In genomic region chr6:32068867-32069266, GRCh38 we compare ENCODE assay signal across 19 cellular contexts. TPM values are rescaled to one million over a fixed set of nuclear protein-coding genes. Genes with fewer than 3 reads are reported as not detected.
DNase-seq lines count a peak whose midpoint lies in the region; ATAC-seq, FAIRE-seq and TF ChIP-seq lines count a peak whose summit lies in the region.
"Had no signal": no experiment of that assay in that cellular context is flagged by ENCODE, and none has a peak within 500 bp of the region (broad histone marks: within the 10 kb centered on the region; RNA-seq: fewer than 3 reads in every experiment).

No MANE protein-coding gene starts in this region.

- ATAC-seq in K562 (no peak; the same call in 2 of the 3 replicates), sciatic nerve (no peak), foreskin keratinocyte (no peak)

- POLR2A ChIA-PET in K562 (lab: Yijun Ruan, JAX), result no interaction called here

- H3K27me3 ChIP-seq in K562 (ENCODE audit: control insufficient read depth in 2 of 2, insufficient read depth in 2 of 2, low read length in 2 of 2) (peaks cover 50 to 63% of the 10 kb centered on the region in 2 experiments), foreskin keratinocyte (peaks cover 2% of the 10 kb centered on the region)

- H3K27ac ChIP-seq in K562 (ENCODE audit: extremely low read depth, low read depth, low read length), result no peak overlapping the region
- H3K27ac ChIP-seq in foreskin keratinocyte, result no peak overlapping the region
- H3K27ac ChIP-seq: GM23248 had no signal

- no peaks in the 10 kb centered on the region for H4K20me1 ChIP-seq in K562 (replicated peaks; ENCODE audit: control insufficient read depth, insufficient read depth, low read length)

- no peaks in the 10 kb centered on the region for H3K36me3 ChIP-seq in K562 (ENCODE audit: control insufficient read depth, insufficient read depth, low read length)
- H3K36me3 ChIP-seq: BE2C, HAP-1 had no signal

- no peak overlapping the region for H2AFZ ChIP-seq in K562 (ENCODE audit: low read depth, low read length)
- H2AFZ ChIP-seq: GM23248 had no signal

- no peaks in the 10 kb centered on the region for H3K79me2 ChIP-seq in K562 (ENCODE audit: control insufficient read depth, insufficient read depth, low read length)

- no TSS peak for BruUV-seq in K562 (replicated peaks; lab: Mats Ljungman, UMichigan)

- H3K4me1 ChIP-seq in K562 (replicated peaks in 1 of 2; ENCODE audit: control insufficient read depth in 2 of 2, insufficient read depth in 2 of 2, low read length in 2 of 2) (peaks cover 0 to 18% of the 10 kb centered on the region in 2 experiments; a peak in 2 of 5 replicates), foreskin keratinocyte (no peaks in the 10 kb centered on the region)
- H3K4me1 ChIP-seq: BE2C, HAP-1 had no signal

- no peaks in the 10 kb centered on the region for H3K9me3 ChIP-seq in K562 (replicated peaks; ENCODE audit: control insufficient read depth, insufficient read depth, low read depth, low read length)
- H3K9me3 ChIP-seq: BE2C, HAP-1 had no signal

- no peak overlapping the region for H3K4me2 ChIP-seq in K562 (ENCODE audit: insufficient read depth, low read length)

- CTCF ChIA-PET in K562 (lab: Yijun Ruan, JAX; ENCODE audit: low intra/inter-chr PET ratio), result no interaction called here

- peak; percentile 11 for FAIRE-seq in K562 (lab: Jason Lieb, UNC)
- FAIRE-seq: A204.1, D721Med, GM12892, GM18507 had no signal

- H3K9me1 ChIP-seq in K562 (ENCODE audit: control insufficient read depth, insufficient read depth, low read length), result no peaks in the 10 kb centered on the region

- no peak for TF ChIP-seq EP300 in K562 (IDR thresholded peaks at IDR 0.05; ENCODE audit: low read length)

- peak; percentile 37 for DNase-seq in NCI-H2171 treated with DMSO at 0.1 percent for 48 hours (lab: John Stamatoyannopoulos, UW)
- DNase-seq in K562 (ENCODE audit: extremely low read depth in 1 of 4, low spot score in 3 of 4), result no peak
- peak; percentile 58 for DNase-seq in sciatic nerve (ENCODE audit: low spot score)
- DNase-seq in foreskin keratinocyte, result no peak
- DNase-seq in D341Med (ENCODE audit: low spot score), result no peak
- DNase-seq: ACHN; BE2C; C1 segment of cervical spinal cord; CD4-positive, CD25-positive, alpha-beta regulatory T cell; CD8-positive, alpha-beta memory T cell; COR-L47; GDM1; GM23248 had no signal

- H3K9ac ChIP-seq in K562 (ENCODE audit: insufficient read depth in 1 of 2, low read depth in 2 of 2, low read length in 2 of 2), result peak overlapping the region in 1 of 2 experiments; percentile 11; a peak in 1 of 4 replicates
- H3K9ac ChIP-seq: GM23248 had no signal

- intact Hi-C loops in K562 (cut with micrococcal nuclease) (no loop called here), sciatic nerve (cut with DNase I) (no loop called here)

- no peak for TF ChIP-seq RAD21 in K562 (CRISPR knock-in tag; conservative IDR thresholded peaks at IDR 0.05 in 1 of 2, IDR thresholded peaks at IDR 0.05 in 1 of 2)

- 13% methylated on average over 14 of the region's 14 CpGs for WGBS in K562 (ENCODE audit: insufficient coverage, low coverage, missing lambda C conversion rate)

- no peak for TF ChIP-seq POLR2A in K562 (conservative IDR thresholded peaks at IDR 0.05)

- no peak for TF ChIP-seq CTCF in K562 (IDR thresholded peaks at IDR 0.05 in 2 of 3, conservative IDR thresholded peaks at IDR 0.05 in 1 of 3; ENCODE audit: insufficient read depth in 2 of 3, low read depth in 1 of 3, low read length in 3 of 3)
- no peak for TF ChIP-seq CTCF in foreskin keratinocyte (conservative IDR thresholded peaks at IDR 0.05)

- in situ Hi-C loops in K562 (cut with MboI), result no loop called here

- no peak overlapping the region for H3K4me3 ChIP-seq in K562
- H3K4me3 ChIP-seq: GM23248, HAP-1 had no signal

RNA-seq across cellular contexts. Expression of gene CYP21A2, which starts 30.7 kb away (rescaled TPM):
- 2.1 and 3.8 TPM in 2 replicates for total RNA-seq in K562 (2011; cell fraction: chromatin; rRNA removed; ENCODE audit: low replicate concordance)
- total RNA-seq in K562 (2011; cell fraction: nucleolus; rRNA removed), result 1.8 TPM in 2 replicates
- 0.76 and 0.81 TPM in 2 replicates for total RNA-seq in K562 (2011; cell fraction: nucleoplasm; rRNA removed)
- total RNA-seq in K562 (2014; rRNA removed), result 0.45 and 0.77 TPM in 2 replicates
- 0.07 TPM in 1 of 2 replicates, not detected in the other for total RNA-seq in K562 (2014; rRNA removed; fragmentation: Illumina TruSeq; extraction: Trizol)
- total RNA-seq in K562 (2015; rRNA removed; fragmentation: Illumina TruSeq; extraction: Trizol), result 0.26 and 0.29 TPM in 2 replicates
- total RNA-seq in K562 (2021), result 1.3 and 1.4 TPM in 2 replicates
- 0.10 and 0.26 TPM in 2 replicates for polyA plus RNA-seq in K562 (2011; rRNA removed)
- 0.13 and 0.19 TPM in 2 replicates for polyA plus RNA-seq in K562 (2011; cell fraction: cytosol; rRNA removed)
- 1.6 and 1.7 TPM in 2 replicates for polyA plus RNA-seq in K562 (2011; cell fraction: nucleus; rRNA removed)
- polyA plus RNA-seq in K562 (2012), result 0.66 and 1.9 TPM in 2 replicates
- polyA plus RNA-seq in K562 (2014; fragmentation: Illumina TruSeq; extraction: Trizol), result 0.18 and 0.19 TPM in 2 replicates
- under 1 TPM; 0.03 to 0.04 TPM for polyA plus RNA-seq in K562 (2014; fragmentation: Nextera tagmentation; extraction: Ambion mirVana)
- 0.27 and 0.50 TPM in 2 replicates for polyA plus RNA-seq in K562 (2014; rRNA removed)
- 0.14 TPM in 1 of 2 replicates, not detected in the other for polyA minus RNA-seq in K562 (2011; rRNA and poly(A)+ RNA removed)
- not detected in 2 replicates for polyA minus RNA-seq in K562 (2011; cell fraction: cytosol; rRNA and poly(A)+ RNA removed)
- polyA minus RNA-seq in K562 (2011; cell fraction: nucleus; rRNA and poly(A)+ RNA removed), result 0.54 and 1.6 TPM in 2 replicates
- 6.1 TPM for total RNA-seq in sciatic nerve
- not detected in 2 replicates for total RNA-seq in foreskin keratinocyte
- 0.04 TPM in 1 of 2 replicates, not detected in the other for polyA plus RNA-seq in foreskin keratinocyte
- total RNA-seq: CD4-positive, CD25-positive, alpha-beta regulatory T cell; GM23248; HT-29 had no signal
- polyA plus RNA-seq: CD4-positive, CD25-positive, alpha-beta regulatory T cell; CD8-positive, alpha-beta memory T cell; GM23248 had no signal

RNA-seq across cellular contexts. Expression of gene TNXB, which starts 40.3 kb away (rescaled TPM):
- total RNA-seq in K562 (2011; cell fraction: chromatin; rRNA removed; ENCODE audit: low replicate concordance), result 19.6 and 47.4 TPM in 2 replicates
- 28.9 and 33.2 TPM in 2 replicates for total RNA-seq in K562 (2011; cell fraction: nucleolus; rRNA removed)
- 21.4 and 27.9 TPM in 2 replicates for total RNA-seq in K562 (2011; cell fraction: nucleoplasm; rRNA removed)
- 28.1 and 35.0 TPM in 2 replicates for total RNA-seq in K562 (2014; rRNA removed)
- 4.2 and 6.1 TPM in 2 replicates for total RNA-seq in K562 (2014; rRNA removed; fragmentation: Illumina TruSeq; extraction: Trizol)
- 25.0 and 26.2 TPM in 2 replicates for total RNA-seq in K562 (2015; rRNA removed; fragmentation: Illumina TruSeq; extraction: Trizol)
- total RNA-seq in K562 (2021), result 24.2 and 25.8 TPM in 2 replicates
- polyA plus RNA-seq in K562 (2011; rRNA removed), result 11.3 and 13.3 TPM in 2 replicates
- 20.6 and 53.8 TPM in 2 replicates for polyA plus RNA-seq in K562 (2011; cell fraction: cytosol; rRNA removed)
- polyA plus RNA-seq in K562 (2011; cell fraction: nucleus; rRNA removed), result 25.4 and 47.3 TPM in 2 replicates
- 25.6 and 28.6 TPM in 2 replicates for polyA plus RNA-seq in K562 (2012)
- polyA plus RNA-seq in K562 (2014; fragmentation: Illumina TruSeq; extraction: Trizol), result 12.4 and 24.8 TPM in 2 replicates
- polyA plus RNA-seq in K562 (2014; fragmentation: Nextera tagmentation; extraction: Ambion mirVana), result under 1 TPM; 0.14 to 0.43 TPM
- 24.5 and 27.0 TPM in 2 replicates for polyA plus RNA-seq in K562 (2014; rRNA removed)
- polyA minus RNA-seq in K562 (2011; rRNA and poly(A)+ RNA removed), result 3.1 and 6.0 TPM in 2 replicates
- 15.5 and 15.6 TPM in 2 replicates for polyA minus RNA-seq in K562 (2011; cell fraction: cytosol; rRNA and poly(A)+ RNA removed)
- polyA minus RNA-seq in K562 (2011; cell fraction: nucleus; rRNA and poly(A)+ RNA removed), result 16.2 and 17.0 TPM in 2 replicates
- 423 TPM for total RNA-seq in sciatic nerve
- 0.07 and 0.31 TPM in 2 replicates for total RNA-seq in foreskin keratinocyte
- polyA plus RNA-seq in foreskin keratinocyte, result 0.03 and 0.07 TPM in 2 replicates
- total RNA-seq: HT-29 had no signal
- polyA plus RNA-seq: CD8-positive, alpha-beta memory T cell had no signal

RNA-seq across cellular contexts. Expression of gene C4B, which starts 54.3 kb away (rescaled TPM):
- total RNA-seq in K562 (2011; cell fraction: chromatin; rRNA removed; ENCODE audit: low replicate concordance), result 17.6 and 59.1 TPM in 2 replicates
- 28.7 and 30.2 TPM in 2 replicates for total RNA-seq in K562 (2011; cell fraction: nucleolus; rRNA removed)
- 20.5 and 23.3 TPM in 2 replicates for total RNA-seq in K562 (2011; cell fraction: nucleoplasm; rRNA removed)
- total RNA-seq in K562 (2014; rRNA removed) (4.9 and 6.0 TPM in 2 replicates), K562 (2014; rRNA removed; fragmentation: Illumina TruSeq; extraction: Trizol) (2.4 and 3.3 TPM in 2 replicates), K562 (2015; rRNA removed; fragmentation: Illumina TruSeq; extraction: Trizol) (7.0 and 7.4 TPM in 2 replicates), K562 (2021) (8.5 and 8.8 TPM in 2 replicates), sciatic nerve (392 TPM), foreskin keratinocyte (1.5 and 1.7 TPM in 2 replicates)
- polyA plus RNA-seq in K562 (2011; rRNA removed) (7.4 and 14.4 TPM in 2 replicates), K562 (2014; fragmentation: Illumina TruSeq; extraction: Trizol) (5.4 and 7.2 TPM in 2 replicates), K562 (2014; fragmentation: Nextera tagmentation; extraction: Ambion mirVana) (under 1 TPM; 0.32 to 0.52 TPM), K562 (2014; rRNA removed) (6.0 and 6.9 TPM in 2 replicates), foreskin keratinocyte (1.6 TPM in 2 replicates)
- polyA plus RNA-seq in K562 (2011; cell fraction: cytosol; rRNA removed), result 9.6 and 14.8 TPM in 2 replicates
- polyA plus RNA-seq in K562 (2011; cell fraction: nucleus; rRNA removed), result 52.4 and 74.8 TPM in 2 replicates
- polyA plus RNA-seq in K562 (2012), result 9.3 and 10.8 TPM in 2 replicates
- polyA minus RNA-seq in K562 (2011; rRNA and poly(A)+ RNA removed), result 6.6 and 10.2 TPM in 2 replicates
- 3.5 and 4.3 TPM in 2 replicates for polyA minus RNA-seq in K562 (2011; cell fraction: cytosol; rRNA and poly(A)+ RNA removed)
- 14.1 and 29.7 TPM in 2 replicates for polyA minus RNA-seq in K562 (2011; cell fraction: nucleus; rRNA and poly(A)+ RNA removed)

RNA-seq across cellular contexts. Expression of gene ATF6B, which starts 59.2 kb away (rescaled TPM):
- total RNA-seq in K562 (2011; cell fraction: chromatin; rRNA removed; ENCODE audit: low replicate concordance), result 189 and 474 TPM in 2 replicates
- 248 and 265 TPM in 2 replicates for total RNA-seq in K562 (2011; cell fraction: nucleolus; rRNA removed)
- total RNA-seq in K562 (2011; cell fraction: nucleoplasm; rRNA removed), result 205 and 216 TPM in 2 replicates
- 22.7 and 25.4 TPM in 2 replicates for total RNA-seq in K562 (2014; rRNA removed)
- total RNA-seq in K562 (2014; rRNA removed; fragmentation: Illumina TruSeq; extraction: Trizol), result 15.6 and 21.5 TPM in 2 replicates
- total RNA-seq in K562 (2015; rRNA removed; fragmentation: Illumina TruSeq; extraction: Trizol), result 30.5 and 31.7 TPM in 2 replicates
- total RNA-seq in K562 (2021), result 83.6 and 89.7 TPM in 2 replicates
- polyA plus RNA-seq in K562 (2011; rRNA removed), result 46.6 and 83.9 TPM in 2 replicates
- 74.9 and 91.7 TPM in 2 replicates for polyA plus RNA-seq in K562 (2011; cell fraction: cytosol; rRNA removed)
- 198 and 250 TPM in 2 replicates for polyA plus RNA-seq in K562 (2011; cell fraction: nucleus; rRNA removed)
- 138 and 229 TPM in 2 replicates for polyA plus RNA-seq in K562 (2012)
- polyA plus RNA-seq in K562 (2014; fragmentation: Illumina TruSeq; extraction: Trizol), result 128 and 131 TPM in 2 replicates
- 10 to 100 TPM; 20.7 to 26.1 TPM for polyA plus RNA-seq in K562 (2014; fragmentation: Nextera tagmentation; extraction: Ambion mirVana)
- polyA plus RNA-seq in K562 (2014; rRNA removed), result 88.0 and 103 TPM in 2 replicates
- polyA minus RNA-seq in K562 (2011; rRNA and poly(A)+ RNA removed), result 22.1 and 23.6 TPM in 2 replicates
- polyA minus RNA-seq in K562 (2011; cell fraction: cytosol; rRNA and poly(A)+ RNA removed), result 34.3 and 45.6 TPM in 2 replicates
- 42.9 and 68.4 TPM in 2 replicates for polyA minus RNA-seq in K562 (2011; cell fraction: nucleus; rRNA and poly(A)+ RNA removed)
- total RNA-seq in sciatic nerve, result 88.4 TPM
- 39.5 and 41.7 TPM in 2 replicates for total RNA-seq in foreskin keratinocyte
- polyA plus RNA-seq in foreskin keratinocyte, result 51.9 and 54.1 TPM in 2 replicates

Comparison
In these comparisons a context has a peak if more than half of its experiments do, and no peak if none do; other contexts are left out.
1. DNase-seq: peak in NCI-H2171 treated with DMSO at 0.1 percent for 48 hours (single experiment) and sciatic nerve (single experiment); none in K562 (0 of 4), foreskin keratinocyte (0 of 2) and D341Med (single experiment).